In genomic region chr18:29588446-29589100, GRCh38 we compare ENCODE assay signal across 32 cellular contexts.
"Had no signal": no experiment of that assay in that cellular context is flagged by ENCODE, and none has a peak within 500 bp of the region (broad histone marks: within the 10 kb centered on the region; RNA-seq: fewer than 3 reads in every experiment).

No MANE protein-coding gene starts in this region.

- H3K36me3 ChIP-seq: brain microvascular endothelial cell, cardiac muscle cell, MG63 had no signal

- H3K4me1 Mint-ChIP-seq: activated B cell treated with CpG ODN at 0.5 μM for 24 hours; activated CD4-positive, alpha-beta T cell treated with anti-CD3 and anti-CD28 coated beads, Interleukin-2, amount 10 ng/mL, durations not matched to agents 24 days and 14 days; activated CD8-positive, alpha-beta memory T cell treated with anti-CD3 and anti-CD28 coated beads, Interleukin-2, amount 10 ng/mL, durations not matched to agents 7 days and 5 days; activated naive CD8-positive, alpha-beta T cell treated with anti-CD3 and anti-CD28 coated beads, Interleukin-2, amount 50 U/mL, for 24 hours; T-helper 17 cell had no signal

- H3K4me3 Mint-ChIP-seq: activated B cell treated with CpG ODN at 0.5 μM for 24 hours; activated CD4-positive, alpha-beta T cell treated with anti-CD3 and anti-CD28 coated beads, Interleukin-2, amount 10 ng/mL, durations not matched to agents 24 days and 14 days; activated CD8-positive, alpha-beta memory T cell treated with anti-CD3 and anti-CD28 coated beads, Interleukin-2, amount 10 ng/mL, durations not matched to agents 7 days and 5 days; activated naive CD8-positive, alpha-beta T cell treated with anti-CD3 and anti-CD28 coated beads, Interleukin-2, amount 50 U/mL, for 24 hours; activated T-cell treated with anti-CD3 and anti-CD28 coated beads, Interleukin-2, amount 50 U/mL, for 24 hours; activated T-helper 1 cell treated with anti-CD3 and anti-CD28 coated beads, Interleukin-12 subunit alpha, Interleukin-12 subunit beta, Interleukin-2, Interleukin-4 antibody, amounts not matched to agents 30 ng/mL and 10 ng/mL and 1 ng/mL, durations not matched to agents 14 hours and 24 hours and 36 hours; T-helper 17 cell had no signal

- H3K27ac ChIP-seq: brain microvascular endothelial cell, cardiac muscle cell had no signal

- DNase-seq: activated B cell treated with CpG ODN at 0.5 μM for 24 hours; activated CD4-positive, alpha-beta T cell treated with anti-CD3 and anti-CD28 coated beads for 1 hour; activated CD4-positive, alpha-beta T cell treated with anti-CD3 and anti-CD28 coated beads, Interleukin-2, amount 10 ng/mL, durations not matched to agents 24 days and 14 days; activated CD4-positive, alpha-beta T cell treated with anti-CD3 and anti-CD28 coated beads, Interleukin-2, amount 50 U/mL, for 48 hours; activated CD8-positive, alpha-beta memory T cell treated with anti-CD3 and anti-CD28 coated beads, Interleukin-2, amount 10 ng/mL, durations not matched to agents 7 days and 5 days; activated effector memory CD4-positive, alpha-beta T cell treated with Interleukin-2 at 50 U/mL for 16 hours; activated naive CD4-positive, alpha-beta T cell treated with Interleukin-2 at 50 U/mL for 16 hours; activated naive CD8-positive, alpha-beta T cell treated with anti-CD3 and anti-CD28 coated beads, Interleukin-2, amount 50 U/mL, for 24 hours; activated T-cell treated with anti-CD3 and anti-CD28 coated beads, Interleukin-2, amount 50 U/mL, for 24 hours; amygdala; brain microvascular endothelial cell; MG63; MV-4-11; NCI-H1092 treated with DMSO at 0.1 percent for 48 hours; NCI-H1417 treated with DMSO at 0.1 percent for 48 hours; NCI-H1694 treated with DMSO at 0.1 percent for 48 hours; NCI-H2081; NCI-H2171; NCI-H2227 treated with DMSO at 0.1 percent for 48 hours; NCI-H510A; NCI-H526 treated with DMSO at 0.1 percent for 48 hours; NCI-H82; NK-92 treated with Interleukin-12 subunit alpha and Interleukin-12 subunit beta, amount 100 ng/mL, for 24 hours; OCI-M1; RPMI8226; SHP77; T-helper 17 cell; T-helper 9 cell had no signal

- H3K27me3 ChIP-seq: brain microvascular endothelial cell, cardiac muscle cell, MG63 had no signal

- H3K36me3 Mint-ChIP-seq: activated CD8-positive, alpha-beta memory T cell treated with anti-CD3 and anti-CD28 coated beads, Interleukin-2, amount 10 ng/mL, durations not matched to agents 7 days and 5 days had no signal

- H3K27ac Mint-ChIP-seq: activated B cell treated with CpG ODN at 0.5 μM for 24 hours; activated CD4-positive, alpha-beta T cell treated with anti-CD3 and anti-CD28 coated beads, Interleukin-2, amount 10 ng/mL, durations not matched to agents 24 days and 14 days; activated CD8-positive, alpha-beta memory T cell treated with anti-CD3 and anti-CD28 coated beads, Interleukin-2, amount 10 ng/mL, durations not matched to agents 7 days and 5 days; activated naive CD4-positive, alpha-beta T cell treated with anti-CD3 and anti-CD28 coated beads, Interleukin-2, amount 50 U/mL, for 72 hours; activated naive CD8-positive, alpha-beta T cell treated with anti-CD3 and anti-CD28 coated beads, Interleukin-2, amount 50 U/mL, for 24 hours; activated T-cell treated with anti-CD3 and anti-CD28 coated beads, Interleukin-2, amount 50 U/mL, for 24 hours; activated T-helper 1 cell treated with anti-CD3 and anti-CD28 coated beads, Interleukin-12 subunit alpha, Interleukin-12 subunit beta, Interleukin-2, Interleukin-4 antibody, amounts not matched to agents 30 ng/mL and 10 ng/mL and 1 ng/mL, durations not matched to agents 14 hours and 24 hours and 36 hours; T-helper 17 cell had no signal

- H3K4me3 ChIP-seq: cardiac muscle cell, MG63 had no signal

- H3K9me3 ChIP-seq: MG63 had no signal

- ATAC-seq: activated CD8-positive, alpha-beta memory T cell treated with anti-CD3 and anti-CD28 coated beads, Interleukin-2, amount 10 ng/mL, durations not matched to agents 7 days and 5 days; activated naive CD4-positive, alpha-beta T cell treated with anti-CD3 and anti-CD28 coated beads, Interleukin-2, amount 50 U/mL, for 72 hours; activated naive CD8-positive, alpha-beta T cell treated with anti-CD3 and anti-CD28 coated beads, Interleukin-2, amount 50 U/mL, for 24 hours; Panc1; T-helper 17 cell had no signal
